In genomic region chr6:143698329-143698728, GRCh38 we compare ENCODE assay signal across 17 cellular contexts. TPM values are rescaled to one million over a fixed set of nuclear protein-coding genes. Genes with fewer than 3 reads are reported as not detected.
DNase-seq lines count a peak whose midpoint lies in the region; ATAC-seq and TF ChIP-seq lines count a peak whose summit lies in the region.
"Had no signal": no experiment of that assay in that cellular context is flagged by ENCODE, and none has a peak within 500 bp of the region (broad histone marks: within the 10 kb centered on the region; RNA-seq: fewer than 3 reads in every experiment).

No MANE protein-coding gene starts in this region.

- H3K4me1 ChIP-seq in heart right ventricle (peaks cover 0 to 100% (median 76%) of the 10 kb centered on the region in 9 donors), neural progenitor cell (peaks cover 4% of the 10 kb centered on the region), aorta (ENCODE audit: control insufficient read depth in 1 of 2, insufficient read depth in 2 of 2, low read length in 2 of 2) (peaks cover 2 to 7% of the 10 kb centered on the region in 2 donors), breast epithelium (peaks cover 0 to 11% of the 10 kb centered on the region in 2 donors)

- H3K4me1 Mint-ChIP-seq in WTC11: peaks cover 69% of the 10 kb centered on the region
- peaks cover 5% of the 10 kb centered on the region for H3K4me1 Mint-ChIP-seq in neural progenitor cell

- H3K36me3 ChIP-seq in heart right ventricle (no peaks in the 10 kb centered on the region), neural progenitor cell (no peaks in the 10 kb centered on the region), aorta (ENCODE audit: control insufficient read depth in 1 of 2, insufficient read depth in 2 of 2, low read length in 1 of 2) (no peaks in the 10 kb centered on the region), breast epithelium (no peaks in the 10 kb centered on the region)

- POLR2A ChIA-PET in WTC11 (lab: Charles Lee): no interaction called here

- CTCF ChIA-PET in WTC11 (lab: Charles Lee): no interaction called here

- H3K36me3 Mint-ChIP-seq in WTC11 (peaks cover 7% of the 10 kb centered on the region), neural progenitor cell (peaks cover 13% of the 10 kb centered on the region)

- H3K79me2 ChIP-seq in neural progenitor cell (ENCODE audit: low read depth): peaks cover 85% of the 10 kb centered on the region

- no peak overlapping the region for H3K9ac ChIP-seq in neural progenitor cell

- H2AFZ ChIP-seq in neural progenitor cell (replicated peaks): no peak overlapping the region

- no peaks in the 10 kb centered on the region for H4K20me1 ChIP-seq in neural progenitor cell (ENCODE audit: low read depth)

- WGBS in heart right ventricle, 2 donors: 90 to 92% methylated on average over 3 of the region's 3 CpGs
- WGBS in aorta, 2 donors: 85% methylated on average over 3 of the region's 3 CpGs

- no peak for DNase-seq in heart right ventricle
- DNase-seq in Right ventricle myocardium inferior (ENCODE audit: missing footprints): no peak
- no peak for DNase-seq in WTC11 (ENCODE audit: low spot score)
- no peak for DNase-seq in neural progenitor cell (ENCODE audit: low spot score)
- no peak for DNase-seq in aorta
- no peak for DNase-seq in activated CD8-positive, alpha-beta memory T cell treated with anti-CD3 and anti-CD28 coated beads for 24 hours
- no peak for DNase-seq in breast epithelium (ENCODE audit: low spot score in 2 of 2)
- no peak for DNase-seq in NCI-H510A (lab: John Stamatoyannopoulos, UW)
- DNase-seq: DMS79 treated with DMSO at 0.1 percent for 48 hours, KBM-7, NCI-H1105 treated with DMSO at 0.1 percent for 48 hours, NCI-H1694 treated with DMSO at 0.1 percent for 48 hours, NCI-H2107, NCI-H2227 treated with DMSO at 0.1 percent for 48 hours, NCI-H524 had no signal

- H3K4me3 Mint-ChIP-seq in WTC11: no peak overlapping the region
- no peak overlapping the region for H3K4me3 Mint-ChIP-seq in neural progenitor cell
- H3K4me3 Mint-ChIP-seq: CD14-positive monocyte had no signal

- H3K27ac ChIP-seq in heart right ventricle (peak overlapping the region in 6 of 10 donors; percentile 11 to 77 (median 30)), neural progenitor cell (peak overlapping the region; percentile 19), aorta (ENCODE audit: low read depth in 1 of 2, low read length in 2 of 2) (peak overlapping the region; percentile 34 to 88), breast epithelium (no peak overlapping the region)
- H3K27ac ChIP-seq: 22Rv1 had no signal

- H3K9me3 ChIP-seq in heart right ventricle (no peaks in the 10 kb centered on the region), neural progenitor cell (ENCODE audit: low read depth) (no peaks in the 10 kb centered on the region), aorta (ENCODE audit: control insufficient read depth, low read length) (no peaks in the 10 kb centered on the region), breast epithelium (no peaks in the 10 kb centered on the region)

- H3K4me2 ChIP-seq in neural progenitor cell: no peak overlapping the region

- H3K27me3 Mint-ChIP-seq in WTC11 (ENCODE audit: low read depth) (no peaks in the 10 kb centered on the region), neural progenitor cell (ENCODE audit: insufficient read depth, low read depth) (peaks cover 3% of the 10 kb centered on the region)

- ATAC-seq in heart right ventricle (no peak), Right ventricle myocardium inferior (no peak), WTC11 (peak; percentile 27), aorta (ENCODE audit: low FRiP score) (no peak)

- intact Hi-C loops in heart right ventricle (cut with DNase I) (loop anchor here in 2 of 10 donors (5.0 to 10.0 kb wide), 2 partner anchors 34 to 46 kb away; no protein-coding TSS in a partner anchor), Right ventricle myocardium inferior (cut with DNase I) (no loop called here), aorta (cut with DNase I) (loop anchor here in 1 of 2 donors (5.0 kb wide), 1 partner anchor 49 kb away; no protein-coding TSS in a partner anchor), breast epithelium (cut with DNase I; ENCODE audit: low total_unique reads) (no loop called here)

- H3K27ac Mint-ChIP-seq in WTC11: no peak overlapping the region
- H3K27ac Mint-ChIP-seq in neural progenitor cell: no peak overlapping the region

- TF ChIP-seq CTCF in heart right ventricle (IDR thresholded peaks at IDR 0.05): no peak
- TF ChIP-seq CTCF in WTC11 (IDR thresholded peaks at IDR 0.05): no peak
- no peak for TF ChIP-seq CTCF in neural progenitor cell (IDR thresholded peaks at IDR 0.05)
- TF ChIP-seq CTCF in breast epithelium (IDR thresholded peaks at IDR 0.05): no peak

- no peak for TF ChIP-seq POLR2A in breast epithelium (IDR thresholded peaks at IDR 0.05)

- H3K27me3 ChIP-seq in heart right ventricle (no peaks in the 10 kb centered on the region), neural progenitor cell (no peaks in the 10 kb centered on the region), aorta (ENCODE audit: control insufficient read depth in 1 of 2, insufficient read depth in 2 of 2, low read length in 1 of 2) (no peaks in the 10 kb centered on the region), breast epithelium (no peaks in the 10 kb centered on the region)

- no peak overlapping the region for H3K4me3 ChIP-seq in heart right ventricle
- H3K4me3 ChIP-seq in neural progenitor cell: no peak overlapping the region
- H3K4me3 ChIP-seq in aorta (ENCODE audit: low read length in 2 of 2): no peak overlapping the region
- no peak overlapping the region for H3K4me3 ChIP-seq in breast epithelium

- peaks cover 5% of the 10 kb centered on the region for H3K9me3 Mint-ChIP-seq in WTC11
- H3K9me3 Mint-ChIP-seq in neural progenitor cell: peaks cover 7% of the 10 kb centered on the region

- no peaks in the 10 kb centered on the region for H3F3A ChIP-seq in neural progenitor cell (ENCODE audit: low read depth)

TF ChIP-seq in WTC11, 78 proteins besides CTCF, POLR2A, EP300 and RAD21:
- TF ChIP-seq ZNF232 (CRISPR knock-in tag; IDR thresholded peaks at IDR 0.05): no peak

RNA-seq across cellular contexts. Expression of gene PHACTR2, which starts 20.6 kb away (rescaled TPM):
- total RNA-seq in heart right ventricle: 10 to 100 TPM; 50.9 to 96.3 (median 72.6) TPM
- polyA plus RNA-seq in heart right ventricle: 10 to 100 TPM in 1 of 2 donors, 1 to 10 TPM in 1; 6.5 to 10.4 TPM
- total RNA-seq in Right ventricle myocardium inferior: 75.9 TPM
- total RNA-seq in WTC11 (2021): 72.6 to 90.5 TPM (median 80.2 TPM) in 3 replicates
- 36.0 and 45.4 TPM in 2 replicates for total RNA-seq in neural progenitor cell (ENCODE audit: low replicate concordance)
- 10 to 100 TPM; 87.1 to 96.8 TPM for total RNA-seq in aorta
- polyA plus RNA-seq in aorta: 10 to 100 TPM; 15.3 TPM
- 10 to 100 TPM; 27.5 to 53.3 (median 52.4) TPM for total RNA-seq in breast epithelium

Comparison
In these comparisons a context has a peak if more than half of its experiments do, and no peak if none do; other contexts are left out.
1. H3K27ac ChIP-seq: peak in heart right ventricle (6 of 10), neural progenitor cell (single experiment) and aorta (2 of 2); none in breast epithelium (0 of 2).